Comparison of ENCODE assay signal across 19 cellular contexts in genomic region chr11:70892889-70893288, GRCh38.
A peak's percentile ranks its signal among the peaks of the same experiment; 100 is the strongest.
DNase-seq lines count a peak whose midpoint lies in the region; ATAC-seq, FAIRE-seq and TF ChIP-seq lines count a peak whose summit lies in the region.
"Had no signal": no experiment of that assay in that cellular context is flagged by ENCODE, and none has a peak within 500 bp of the region (broad histone marks: within the 10 kb centered on the region; RNA-seq: fewer than 3 reads in every experiment).

No MANE protein-coding gene starts in this region.

- no peaks in the 10 kb centered on the region for H4K20me1 ChIP-seq in BLaER1

- H3K9me3 ChIP-seq in BLaER1 (peaks cover 21% of the 10 kb centered on the region), lower lobe of right lung (peaks cover 6% of the 10 kb centered on the region)

- no peak for ATAC-seq in lower lobe of right lung
- ATAC-seq in GM21423 (IDR thresholded peaks at IDR 0.05; ENCODE audit: unreplicated experiment) = no peak
- ATAC-seq: A549; CD8-positive, alpha-beta T cell; HCT116 had no signal

- H3K4me1 ChIP-seq in BLaER1 = peaks cover 27% of the 10 kb centered on the region
- no peaks in the 10 kb centered on the region for H3K4me1 ChIP-seq in lower lobe of right lung
- H3K4me1 ChIP-seq: A549 had no signal

- in situ Hi-C loops in brain microvascular endothelial cell (cut with HindIII; ENCODE audit: low pct_ligation_motif_present, low sequenced_read_pairs) = no loop called here

- H3K36me3 ChIP-seq in BLaER1 (no peaks in the 10 kb centered on the region), bronchial epithelial cell (ENCODE audit: control insufficient read depth, insufficient read depth, low read length) (no peaks in the 10 kb centered on the region), lower lobe of right lung (no peaks in the 10 kb centered on the region), brain microvascular endothelial cell (replicated peaks) (no peaks in the 10 kb centered on the region)

- H3K27me3 ChIP-seq in BLaER1 = no peaks in the 10 kb centered on the region
- H3K27me3 ChIP-seq in bronchial epithelial cell (ENCODE audit: control insufficient read depth, insufficient read depth, low read length) = no peaks in the 10 kb centered on the region
- H3K27me3 ChIP-seq in lower lobe of right lung (ENCODE audit: low read depth) = no peaks in the 10 kb centered on the region
- H3K27me3 ChIP-seq in brain microvascular endothelial cell (replicated peaks) = no peaks in the 10 kb centered on the region

- H3K4me2 ChIP-seq in BLaER1 = peak overlapping the region; percentile 67
- H3K4me2 ChIP-seq: A549 had no signal

- H3K4me3 ChIP-seq in BLaER1 = no peak overlapping the region
- no peak overlapping the region for H3K4me3 ChIP-seq in bronchial epithelial cell (ENCODE audit: low read depth, low read length)
- H3K4me3 ChIP-seq in lower lobe of right lung = no peak overlapping the region
- no peak overlapping the region for H3K4me3 ChIP-seq in brain microvascular endothelial cell (ENCODE audit: low read depth, low read length)
- H3K4me3 ChIP-seq: A549 had no signal

- TF ChIP-seq CTCF in bronchial epithelial cell (IDR thresholded peaks at IDR 0.05; ENCODE audit: insufficient read depth, low read length, severe bottlenecking) (no peak), lower lobe of right lung (IDR thresholded peaks at IDR 0.05) (no peak), brain microvascular endothelial cell (IDR thresholded peaks at IDR 0.05; ENCODE audit: low read depth, low read length, missing control alignments) (no peak)

- no peak overlapping the region for H3K9ac ChIP-seq in BLaER1

- FAIRE-seq in bronchial epithelial cell (lab: Jason Lieb, UNC) = peak; percentile 43
- FAIRE-seq: A549, HTR-8/SVneo had no signal

- DNase-seq in bronchial epithelial cell (ENCODE audit: low read depth) (no peak), lower lobe of right lung (peak; percentile 40), posterior vena cava (ENCODE audit: low spot score) (peak; percentile 53), brain microvascular endothelial cell (no peak), NCI-H128 (lab: John Stamatoyannopoulos, UW; ENCODE audit: unreplicated experiment) (no peak), inferior parietal cortex (ENCODE audit: extremely low spot score) (no peak)
- DNase-seq: AML-193; Calu3; CD8-positive, alpha-beta T cell; DMS79 treated with DMSO at 0.1 percent for 48 hours; GF-D8; GOT3; HFFc6 had no signal

- intact Hi-C loops in lower lobe of right lung (cut with DNase I) = no loop called here
- intact Hi-C loops in posterior vena cava (cut with DNase I) = loop anchor here in 1 of 2 donors (10.0 kb wide), 1 partner anchor 1878 kb away; the partner anchor contains the start of gene MRGPRF

- H3K27ac ChIP-seq in BLaER1 (no peak overlapping the region), lower lobe of right lung (no peak overlapping the region), brain microvascular endothelial cell (no peak overlapping the region)
- H3K27ac ChIP-seq: 22Rv1, A549 had no signal

Comparison
In these comparisons a context has a peak if more than half of its experiments do, and no peak if none do; other contexts are left out.
1. DNase-seq: peak in lower lobe of right lung (single experiment) and posterior vena cava (single experiment); none in bronchial epithelial cell (single experiment), brain microvascular endothelial cell (single experiment), NCI-H128 (single experiment) and inferior parietal cortex (single experiment).